In the genomic region with DNA sequence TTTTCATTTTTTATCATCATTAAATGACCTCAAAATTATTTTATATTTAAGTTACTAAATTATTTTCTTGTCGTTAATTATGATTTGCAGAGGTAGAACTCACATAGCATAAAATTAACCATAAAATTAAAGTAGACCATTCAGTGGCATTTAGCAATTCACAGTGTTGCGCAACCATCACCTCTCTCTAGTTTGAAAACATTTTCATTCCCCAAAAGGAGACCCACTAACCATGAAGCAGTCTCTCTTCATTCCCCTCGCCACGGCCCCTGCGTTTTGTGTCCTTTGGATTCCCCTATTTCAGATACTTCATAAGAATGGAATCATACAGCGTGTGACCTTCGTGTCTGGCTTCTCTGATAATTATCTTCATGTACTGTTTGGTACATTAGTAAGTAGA, we compare ENCODE assay signal across 29 cellular contexts.
"Had no signal": no experiment of that assay in that cellular context is flagged by ENCODE, and none has a peak within 500 bp of the region (broad histone marks: within the 10 kb centered on the region; RNA-seq: fewer than 3 reads in every experiment).

No MANE protein-coding gene starts in this region.

- H3K27ac ChIP-seq: brain microvascular endothelial cell, coronary artery, dorsolateral prefrontal cortex, esophagus muscularis mucosa, foreskin keratinocyte, gastrocnemius medialis, heart left ventricle, VCaP had no signal

- H3K36me3 ChIP-seq: brain microvascular endothelial cell, gastrocnemius medialis, heart left ventricle had no signal

- ATAC-seq: activated T-cell treated with anti-CD3 and anti-CD28 coated beads, Interleukin-2, amount 50 U/mL, for 4 hours; activated T-helper 17 cell treated with anti-CD3 and anti-CD28 coated beads, Interleukin-2, amount 50 U/mL, for 72 hours; effector memory CD8-positive, alpha-beta T cell; foreskin keratinocyte; gastrocnemius medialis; heart left ventricle; WTC11 had no signal

- H3K4me3 ChIP-seq: coronary artery, dorsolateral prefrontal cortex, esophagus muscularis mucosa, gastrocnemius medialis, heart left ventricle had no signal

- FAIRE-seq: astrocyte, bronchial epithelial cell, TTC549 had no signal

- DNase-seq: activated CD4-positive, alpha-beta memory T cell treated with anti-CD3 and anti-CD28 coated beads, Interleukin-2, amount 10 ng/mL, durations not matched to agents 7 days and 5 days; activated CD4-positive, alpha-beta T cell treated with anti-CD3 and anti-CD28 coated beads for 1 hour; activated CD4-positive, alpha-beta T cell treated with anti-CD3 and anti-CD28 coated beads for 4 hours; activated CD4-positive, alpha-beta T cell treated with anti-CD3 and anti-CD28 coated beads, Interleukin-2, amount 10 ng/mL, durations not matched to agents 7 days and 5 days; activated CD4-positive, alpha-beta T cell treated with anti-CD3 and anti-CD28 coated beads, Interleukin-2, amount 50 U/mL, for 4 hours; activated effector memory CD4-positive, alpha-beta T cell treated with Interleukin-2 at 50 U/mL for 16 hours; activated gamma-delta T cell treated with Interleukin-2 at 50 U/mL for 16 hours; activated naive CD4-positive, alpha-beta T cell treated with anti-CD3 and anti-CD28 coated beads, Interleukin-2, amount 50 U/mL, for 16 hours; activated naive CD4-positive, alpha-beta T cell treated with Interleukin-2 at 50 U/mL for 16 hours; activated T-cell treated with anti-CD3 and anti-CD28 coated beads, Interleukin-2, amount 50 U/mL, for 4 hours; amniotic stem cell; anterior cingulate cortex; brain microvascular endothelial cell; dorsolateral prefrontal cortex; effector memory CD8-positive, alpha-beta T cell; erythroblast; foreskin keratinocyte; gastrocnemius medialis; glutamatergic neuron; heart left ventricle; T-helper 2 cell had no signal

- H3K9me3 ChIP-seq: esophagus muscularis mucosa, gastrocnemius medialis, heart left ventricle had no signal

- H3K27me3 ChIP-seq: brain microvascular endothelial cell, dorsolateral prefrontal cortex, esophagus muscularis mucosa, foreskin keratinocyte, gastrocnemius medialis, heart left ventricle had no signal

- H3K4me1 ChIP-seq: foreskin keratinocyte, gastrocnemius medialis had no signal
